ENCODE assay signal across 1 cellular context in the genomic region with DNA sequence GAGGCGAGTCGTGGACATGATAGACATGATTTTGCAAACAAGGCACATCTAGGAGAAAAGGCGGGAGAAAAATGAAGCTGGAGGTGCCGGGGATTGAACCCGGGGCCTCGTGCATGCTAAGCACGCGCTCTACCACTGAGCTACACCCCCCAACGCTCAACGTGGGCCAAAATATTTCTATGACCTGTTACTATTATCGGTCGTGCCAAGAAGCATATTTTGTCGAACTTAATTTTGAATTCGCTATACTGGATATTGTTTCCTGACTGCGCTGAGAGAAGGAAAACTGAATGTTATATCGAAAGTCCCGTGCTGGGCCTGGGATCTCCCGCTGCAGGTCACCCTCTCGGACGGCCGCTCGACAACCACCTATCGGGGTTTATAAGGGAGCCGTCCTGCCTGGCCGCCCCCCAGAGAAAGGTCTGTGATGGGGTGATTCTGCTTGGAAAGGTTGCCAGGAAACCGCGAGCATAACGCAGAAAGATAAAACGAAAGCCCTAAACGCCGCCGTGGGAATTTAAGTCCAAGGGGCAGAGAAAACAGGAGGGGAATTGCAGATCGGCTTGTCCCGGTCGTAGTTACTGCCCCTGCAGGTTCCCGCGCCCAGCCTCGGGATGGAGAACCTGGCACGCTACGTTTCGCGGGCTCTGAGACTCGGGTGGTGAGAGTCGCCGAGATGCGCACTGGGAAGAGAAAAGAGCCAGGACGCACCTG.
A peak's percentile ranks its signal among the peaks of the same experiment; 100 is the strongest.
TF ChIP-seq lines count a peak whose summit lies in the region.

No MANE protein-coding gene starts in this region.

TF ChIP-seq in HepG2, 621 proteins besides CTCF, POLR2A, EP300 and RAD21 (continued from another document and continues in another):
- TF ChIP-seq, protein P1, sequence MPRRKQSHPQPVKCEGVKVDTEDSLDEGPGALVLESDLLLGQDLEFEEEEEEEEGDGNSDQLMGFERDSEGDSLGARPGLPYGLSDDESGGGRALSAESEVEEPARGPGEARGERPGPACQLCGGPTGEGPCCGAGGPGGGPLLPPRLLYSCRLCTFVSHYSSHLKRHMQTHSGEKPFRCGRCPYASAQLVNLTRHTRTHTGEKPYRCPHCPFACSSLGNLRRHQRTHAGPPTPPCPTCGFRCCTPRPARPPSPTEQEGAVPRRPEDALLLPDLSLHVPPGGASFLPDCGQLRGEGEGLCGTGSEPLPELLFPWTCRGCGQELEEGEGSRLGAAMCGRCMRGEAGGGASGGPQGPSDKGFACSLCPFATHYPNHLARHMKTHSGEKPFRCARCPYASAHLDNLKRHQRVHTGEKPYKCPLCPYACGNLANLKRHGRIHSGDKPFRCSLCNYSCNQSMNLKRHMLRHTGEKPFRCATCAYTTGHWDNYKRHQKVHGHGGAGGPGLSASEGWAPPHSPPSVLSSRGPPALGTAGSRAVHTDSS (CRISPR knock-in tag; conservative IDR thresholded peaks at IDR 0.05), result no peak
- TF ChIP-seq FOXA3 (CRISPR knock-in tag; IDR thresholded peaks at IDR 0.05) (no peak; the same call in 1 of the 2 replicates), KDM6A (CRISPR knock-in tag; IDR thresholded peaks at IDR 0.05; ENCODE audit: low read depth) (no peak), ZNF124 (CRISPR knock-in tag; IDR thresholded peaks at IDR 0.05) (peak; percentile 80; the same call in 1 of the 2 replicates), TP53 (CRISPR knock-in tag; conservative IDR thresholded peaks at IDR 0.05) (peak; percentile 41; the same call in 1 of the 2 replicates), ATF7 (IDR thresholded peaks at IDR 0.05) (no peak), ATF7 (CRISPR knock-in tag; IDR thresholded peaks at IDR 0.05) (peak; percentile 17), TOE1 (CRISPR knock-in tag; IDR thresholded peaks at IDR 0.05) (peak; percentile 97), ZSCAN22 (CRISPR knock-in tag; IDR thresholded peaks at IDR 0.05) (peak; percentile 49; the same call in 1 of the 2 replicates), PCBP1 (IDR thresholded peaks at IDR 0.05; ENCODE audit: borderline replicate concordance, low read depth, low read length) (no peak), SRSF4 (IDR thresholded peaks at IDR 0.05; ENCODE audit: low read depth, low read length, poor library complexity, severe bottlenecking) (no peak), HMGA1 (CRISPR knock-in tag; conservative IDR thresholded peaks at IDR 0.05) (no peak), FOXC1 (CRISPR knock-in tag; IDR thresholded peaks at IDR 0.05; ENCODE audit: borderline replicate concordance) (peak; percentile 92; the same call in 1 of the 2 replicates), BRCA1 (CRISPR knock-in tag; IDR thresholded peaks at IDR 0.05) (no peak), TARDBP (CRISPR knock-in tag; IDR thresholded peaks at IDR 0.05) (peak; percentile 68; the same call in 1 of the 2 replicates), NFATC3 (CRISPR knock-in tag; IDR thresholded peaks at IDR 0.05) (peak; percentile 56; the same call in 1 of the 2 replicates), ATAD3A (CRISPR knock-in tag; IDR thresholded peaks at IDR 0.05) (no peak), YEATS4 (CRISPR knock-in tag; IDR thresholded peaks at IDR 0.05; ENCODE audit: borderline replicate concordance) (peak; percentile 49; the same call in 1 of the 2 replicates), ZKSCAN8 (CRISPR knock-in tag; IDR thresholded peaks at IDR 0.05; ENCODE audit: borderline replicate concordance) (no peak), MLLT10 (CRISPR knock-in tag; IDR thresholded peaks at IDR 0.05) (no peak), TCF7L2 (IDR thresholded peaks at IDR 0.05; ENCODE audit: low read depth, low read length) (no peak), JUN (CRISPR knock-in tag; IDR thresholded peaks at IDR 0.05) (no peak), ZNF772 (CRISPR knock-in tag; IDR thresholded peaks at IDR 0.05) (peak; percentile 95), ZNF17 (CRISPR knock-in tag; IDR thresholded peaks at IDR 0.05) (no peak), SMC3 (IDR thresholded peaks at IDR 0.05; ENCODE audit: low read length) (no peak), ZNF510 (CRISPR knock-in tag; IDR thresholded peaks at IDR 0.05; ENCODE audit: low read depth) (no peak), MYNN (CRISPR knock-in tag; IDR thresholded peaks at IDR 0.05; ENCODE audit: low read depth) (peak; percentile 87), ZNF563 (CRISPR knock-in tag; IDR thresholded peaks at IDR 0.05) (peak; percentile 95), ZFP36 (IDR thresholded peaks at IDR 0.05; ENCODE audit: borderline replicate concordance, low read depth, low read length, partially characterized antibody) (peak; percentile 35), ZNF225 (CRISPR knock-in tag; IDR thresholded peaks at IDR 0.05) (no peak; the same call in 1 of the 2 replicates), U2AF1 (optimal IDR thresholded peaks at IDR 0.05; ENCODE audit: low read depth, low read length) (no peak), POGZ (CRISPR knock-in tag; IDR thresholded peaks at IDR 0.05) (peak; percentile 33), ATM (IDR thresholded peaks at IDR 0.05; ENCODE audit: borderline replicate concordance) (no peak), MEIS2 (CRISPR knock-in tag; IDR thresholded peaks at IDR 0.05) (peak; percentile 87), KDM4B (CRISPR knock-in tag; IDR thresholded peaks at IDR 0.05) (no peak), MTF2 (CRISPR knock-in tag; IDR thresholded peaks at IDR 0.05; ENCODE audit: borderline replicate concordance) (no peak), CCAR2 (optimal IDR thresholded peaks at IDR 0.05; ENCODE audit: low read depth, low read length) (peak; percentile 20), MXD4 (CRISPR knock-in tag; IDR thresholded peaks at IDR 0.05) (peak; percentile 50; the same call in 1 of the 2 replicates), HNF4G (IDR thresholded peaks at IDR 0.05; ENCODE audit: borderline replicate concordance, low read depth, low read length) (peak; percentile 24; the same call in 1 of the 2 replicates), HNF4G (CRISPR knock-in tag; IDR thresholded peaks at IDR 0.05; ENCODE audit: borderline replicate concordance, low read depth) (no peak)
- TF ChIP-seq, protein P2, sequence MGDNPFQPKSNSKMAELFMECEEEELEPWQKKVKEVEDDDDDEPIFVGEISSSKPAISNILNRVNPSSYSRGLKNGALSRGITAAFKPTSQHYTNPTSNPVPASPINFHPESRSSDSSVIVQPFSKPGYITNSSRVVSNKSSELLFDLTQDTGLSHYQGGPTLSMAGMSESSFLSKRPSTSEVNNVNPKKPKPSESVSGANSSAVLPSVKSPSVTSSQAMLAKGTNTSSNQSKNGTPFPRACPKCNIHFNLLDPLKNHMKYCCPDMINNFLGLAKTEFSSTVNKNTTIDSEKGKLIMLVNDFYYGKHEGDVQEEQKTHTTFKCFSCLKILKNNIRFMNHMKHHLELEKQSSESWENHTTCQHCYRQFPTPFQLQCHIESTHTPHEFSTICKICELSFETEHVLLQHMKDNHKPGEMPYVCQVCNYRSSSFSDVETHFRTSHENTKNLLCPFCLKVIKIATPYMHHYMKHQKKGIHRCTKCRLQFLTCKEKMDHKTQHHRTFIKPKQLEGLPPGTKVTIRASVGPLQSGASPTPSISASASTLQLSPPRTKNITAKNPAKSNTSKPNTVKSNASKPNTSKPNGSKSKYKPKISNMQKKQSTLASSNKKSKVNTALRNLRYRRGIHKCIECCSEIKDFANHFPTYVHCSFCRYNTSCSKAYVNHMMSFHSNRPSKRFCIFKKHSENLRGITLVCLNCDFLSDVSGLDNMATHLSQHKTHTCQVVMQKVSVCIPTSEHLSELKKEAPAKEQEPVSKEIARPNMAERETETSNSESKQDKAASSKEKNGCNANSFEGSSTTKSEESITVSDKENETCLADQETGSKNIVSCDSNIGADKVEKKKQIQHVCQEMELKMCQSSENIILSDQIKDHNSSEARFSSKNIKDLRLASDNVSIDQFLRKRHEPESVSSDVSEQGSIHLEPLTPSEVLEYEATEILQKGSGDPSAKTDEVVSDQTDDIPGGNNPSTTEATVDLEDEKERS (CRISPR knock-in tag; IDR thresholded peaks at IDR 0.05), result peak; percentile 81; the same call in 1 of the 2 replicates
- TF ChIP-seq, protein P3, sequence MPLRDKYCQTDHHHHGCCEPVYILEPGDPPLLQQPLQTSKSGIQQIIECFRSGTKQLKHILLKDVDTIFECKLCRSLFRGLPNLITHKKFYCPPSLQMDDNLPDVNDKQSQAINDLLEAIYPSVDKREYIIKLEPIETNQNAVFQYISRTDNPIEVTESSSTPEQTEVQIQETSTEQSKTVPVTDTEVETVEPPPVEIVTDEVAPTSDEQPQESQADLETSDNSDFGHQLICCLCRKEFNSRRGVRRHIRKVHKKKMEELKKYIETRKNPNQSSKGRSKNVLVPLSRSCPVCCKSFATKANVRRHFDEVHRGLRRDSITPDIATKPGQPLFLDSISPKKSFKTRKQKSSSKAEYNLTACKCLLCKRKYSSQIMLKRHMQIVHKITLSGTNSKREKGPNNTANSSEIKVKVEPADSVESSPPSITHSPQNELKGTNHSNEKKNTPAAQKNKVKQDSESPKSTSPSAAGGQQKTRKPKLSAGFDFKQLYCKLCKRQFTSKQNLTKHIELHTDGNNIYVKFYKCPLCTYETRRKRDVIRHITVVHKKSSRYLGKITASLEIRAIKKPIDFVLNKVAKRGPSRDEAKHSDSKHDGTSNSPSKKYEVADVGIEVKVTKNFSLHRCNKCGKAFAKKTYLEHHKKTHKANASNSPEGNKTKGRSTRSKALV (CRISPR knock-in tag; IDR thresholded peaks at IDR 0.05), result peak; percentile 58; the same call in 1 of the 2 replicates
- TF ChIP-seq, protein P4, sequence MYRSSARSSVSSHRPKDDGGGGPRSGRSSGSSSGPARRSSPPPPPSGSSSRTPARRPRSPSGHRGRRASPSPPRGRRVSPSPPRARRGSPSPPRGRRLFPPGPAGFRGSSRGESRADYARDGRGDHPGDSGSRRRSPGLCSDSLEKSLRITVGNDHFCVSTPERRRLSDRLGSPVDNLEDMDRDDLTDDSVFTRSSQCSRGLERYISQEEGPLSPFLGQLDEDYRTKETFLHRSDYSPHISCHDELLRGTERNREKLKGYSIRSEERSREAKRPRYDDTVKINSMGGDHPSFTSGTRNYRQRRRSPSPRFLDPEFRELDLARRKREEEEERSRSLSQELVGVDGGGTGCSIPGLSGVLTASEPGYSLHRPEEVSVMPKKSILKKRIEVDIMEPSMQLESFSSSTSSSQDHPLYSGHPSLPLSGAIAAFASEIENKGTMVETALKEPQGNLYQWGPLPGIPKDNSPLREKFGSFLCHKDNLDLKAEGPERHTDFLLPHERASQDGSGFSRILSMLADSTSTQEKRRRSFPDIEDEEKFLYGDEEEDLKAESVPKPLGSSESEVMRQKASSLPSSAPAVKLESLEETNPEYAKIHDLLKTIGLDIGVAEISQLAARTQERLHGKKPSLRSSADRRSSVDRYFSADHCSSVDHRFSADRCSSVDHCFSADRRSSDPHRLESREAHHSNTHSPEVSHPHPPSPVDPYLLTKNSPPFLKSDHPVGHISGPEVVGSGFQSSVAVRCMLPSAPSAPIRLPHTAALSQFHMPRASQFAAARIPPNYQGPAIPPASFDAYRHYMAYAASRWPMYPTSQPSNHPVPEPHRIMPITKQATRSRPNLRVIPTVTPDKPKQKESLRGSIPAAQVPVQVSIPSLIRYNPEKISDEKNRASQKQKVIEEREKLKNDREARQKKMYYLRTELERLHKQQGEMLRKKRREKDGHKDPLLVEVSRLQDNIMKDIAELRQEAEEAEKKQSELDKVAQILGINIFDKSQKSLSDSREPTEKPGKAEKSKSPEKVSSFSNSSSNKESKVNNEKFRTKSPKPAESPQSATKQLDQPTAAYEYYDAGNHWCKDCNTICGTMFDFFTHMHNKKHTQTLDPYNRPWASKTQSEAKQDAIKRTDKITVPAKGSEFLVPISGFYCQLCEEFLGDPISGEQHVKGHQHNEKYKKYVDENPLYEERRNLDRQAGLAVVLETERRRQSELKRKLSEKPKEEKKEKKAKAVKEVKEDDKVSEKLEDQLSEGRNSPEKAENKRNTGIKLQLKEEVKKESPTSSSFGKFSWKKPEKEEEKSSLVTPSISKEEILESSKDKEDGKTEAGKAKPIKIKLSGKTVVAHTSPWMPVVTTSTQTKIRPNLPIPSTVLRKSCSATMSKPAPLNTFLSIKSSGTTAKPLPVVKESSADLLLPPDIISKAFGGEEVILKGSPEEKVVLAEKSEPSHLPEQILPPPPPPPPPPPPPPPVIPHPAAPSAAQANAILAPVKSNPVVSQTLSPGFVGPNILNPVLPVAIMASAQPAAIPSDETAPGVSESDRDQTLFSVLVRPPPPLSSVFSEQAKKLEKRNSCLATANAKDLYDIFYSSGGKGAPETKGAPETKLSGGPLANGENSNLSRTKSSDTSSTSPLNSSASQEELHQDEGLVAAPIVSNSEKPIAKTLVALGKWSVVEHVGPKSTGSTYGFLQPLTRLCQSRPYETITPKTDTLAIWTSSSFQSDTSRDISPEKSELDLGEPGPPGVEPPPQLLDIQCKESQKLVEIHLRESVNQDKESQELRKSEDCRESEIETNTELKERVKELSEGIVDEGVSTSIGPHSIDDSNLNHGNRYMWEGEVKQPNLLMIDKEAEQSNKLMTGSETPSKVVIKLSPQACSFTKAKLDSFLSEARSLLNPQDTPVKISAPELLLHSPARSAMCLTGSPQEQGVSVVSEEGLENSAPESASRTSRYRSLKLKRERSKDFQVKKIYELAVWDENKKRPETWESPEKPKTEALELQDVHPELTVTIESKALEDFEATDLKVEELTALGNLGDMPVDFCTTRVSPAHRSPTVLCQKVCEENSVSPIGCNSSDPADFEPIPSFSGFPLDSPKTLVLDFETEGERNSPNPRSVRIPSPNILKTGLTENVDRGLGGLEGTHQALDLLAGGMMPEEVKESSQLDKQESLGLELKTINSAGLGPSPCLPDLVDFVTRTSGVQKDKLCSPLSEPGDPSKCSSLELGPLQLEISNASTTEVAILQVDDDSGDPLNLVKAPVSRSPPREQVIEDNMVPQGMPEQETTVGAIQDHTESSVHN (CRISPR knock-in tag; IDR thresholded peaks at IDR 0.05), result peak; percentile 80; the same call in 1 of the 2 replicates
- TF ChIP-seq, protein P5, sequence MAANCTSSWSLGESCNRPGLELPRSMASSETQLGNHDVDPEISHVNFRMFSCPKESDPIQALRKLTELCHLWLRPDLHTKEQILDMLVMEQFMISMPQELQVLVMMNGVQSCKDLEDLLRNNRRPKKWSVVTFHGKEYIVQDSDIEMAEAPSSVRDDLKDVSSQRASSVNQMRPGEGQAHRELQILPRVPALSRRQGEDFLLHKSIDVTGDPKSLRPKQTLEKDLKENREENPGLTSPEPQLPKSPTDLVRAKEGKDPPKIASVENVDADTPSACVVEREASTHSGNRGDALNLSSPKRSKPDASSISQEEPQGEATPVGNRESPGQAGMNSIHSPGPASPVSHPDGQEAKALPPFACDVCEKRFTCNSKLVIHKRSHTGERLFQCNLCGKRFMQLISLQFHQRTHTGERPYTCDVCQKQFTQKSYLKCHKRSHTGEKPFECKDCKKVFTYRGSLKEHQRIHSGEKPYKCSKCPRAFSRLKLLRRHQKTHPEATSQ (CRISPR knock-in tag; IDR thresholded peaks at IDR 0.05; ENCODE audit: borderline replicate concordance), result peak; percentile 65; the same call in 1 of the 2 replicates
- TF ChIP-seq, protein P6, sequence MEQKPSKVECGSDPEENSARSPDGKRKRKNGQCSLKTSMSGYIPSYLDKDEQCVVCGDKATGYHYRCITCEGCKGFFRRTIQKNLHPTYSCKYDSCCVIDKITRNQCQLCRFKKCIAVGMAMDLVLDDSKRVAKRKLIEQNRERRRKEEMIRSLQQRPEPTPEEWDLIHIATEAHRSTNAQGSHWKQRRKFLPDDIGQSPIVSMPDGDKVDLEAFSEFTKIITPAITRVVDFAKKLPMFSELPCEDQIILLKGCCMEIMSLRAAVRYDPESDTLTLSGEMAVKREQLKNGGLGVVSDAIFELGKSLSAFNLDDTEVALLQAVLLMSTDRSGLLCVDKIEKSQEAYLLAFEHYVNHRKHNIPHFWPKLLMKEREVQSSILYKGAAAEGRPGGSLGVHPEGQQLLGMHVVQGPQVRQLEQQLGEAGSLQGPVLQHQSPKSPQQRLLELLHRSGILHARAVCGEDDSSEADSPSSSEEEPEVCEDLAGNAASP (CRISPR knock-in tag; IDR thresholded peaks at IDR 0.05; ENCODE audit: borderline replicate concordance), result peak; percentile 37
